ENCODE assay signal across 8 cellular contexts in genomic region chr7:150988230-150989226, GRCh38. TPM values are rescaled to one million over a fixed set of nuclear protein-coding genes. Genes with fewer than 3 reads are reported as not detected.
DNase-seq lines count a peak whose midpoint lies in the region; ATAC-seq and TF ChIP-seq lines count a peak whose summit lies in the region.

No MANE protein-coding gene starts in this region.

- H3K4me1 Mint-ChIP-seq in CD8-positive, alpha-beta T cell (ENCODE audit: low read depth) = peaks cover 18% of the 10 kb centered on the region
- peaks cover 45% of the 10 kb centered on the region for H3K4me1 Mint-ChIP-seq in activated naive CD4-positive, alpha-beta T cell treated with anti-CD3 and anti-CD28 coated beads, Interleukin-2, amount 10 ng/mL, durations not matched to agents 7 days and 5 days

- CTCF ChIA-PET in CD8-positive, alpha-beta T cell (lab: Charles Lee) = interaction anchor here (0.6 to 4.8 kb wide), 18 partner anchors 8 to 184 kb away, joined by 3 to 36 read pairs (median 4); partner anchors contain the start of gene TMUB1
- CTCF ChIA-PET in RWPE1 (lab: Yijun Ruan, JAX) = interaction anchor here (0.7 to 0.8 kb wide), 3 partner anchors 26 to 90 kb away, joined by 3 to 5 read pairs (median 4); no protein-coding TSS in a partner anchor
- CTCF ChIA-PET in activated naive CD4-positive, alpha-beta T cell treated with anti-CD3 and anti-CD28 coated beads, Interleukin-2, amount 10 ng/mL, durations not matched to agents 7 days and 5 days (lab: Charles Lee) = interaction anchor here (0.8 to 4.5 kb wide), 10 partner anchors 9 to 90 kb away, joined by 3 to 29 read pairs (median 4); no protein-coding TSS in a partner anchor

- no peaks in the 10 kb centered on the region for H3K36me3 Mint-ChIP-seq in CD8-positive, alpha-beta T cell
- peaks cover 14% of the 10 kb centered on the region for H3K36me3 Mint-ChIP-seq in activated naive CD4-positive, alpha-beta T cell treated with anti-CD3 and anti-CD28 coated beads, Interleukin-2, amount 10 ng/mL, durations not matched to agents 7 days and 5 days

- POLR2A ChIA-PET in CD8-positive, alpha-beta T cell (lab: Charles Lee) = no interaction called here
- POLR2A ChIA-PET in RWPE1 (lab: Yijun Ruan, JAX; ENCODE audit: low non-redundant PET) = no interaction called here

- no peak overlapping the region for H4K91ac ChIP-seq in trophoblast cell (ENCODE audit: low read depth, low read length)

- H2BK120ac ChIP-seq in trophoblast cell (ENCODE audit: insufficient read depth, low read length, poor library complexity) = no peak overlapping the region

- H3K4me3 ChIP-seq in CD8-positive, alpha-beta T cell (ENCODE audit: low read depth, low read length) = no peak overlapping the region
- peak overlapping the region; percentile 27 for H3K4me3 ChIP-seq in Jurkat, Clone E6-1 (ENCODE audit: low read length)
- no peak overlapping the region for H3K4me3 ChIP-seq in trophoblast cell (ENCODE audit: low read depth, low read length)

- no peak overlapping the region for H3K27ac Mint-ChIP-seq in CD8-positive, alpha-beta T cell
- H3K27ac Mint-ChIP-seq in activated naive CD4-positive, alpha-beta T cell treated with anti-CD3 and anti-CD28 coated beads, Interleukin-2, amount 10 ng/mL, durations not matched to agents 7 days and 5 days = no peak overlapping the region

- intact Hi-C loops in CD8-positive, alpha-beta T cell (cut with DNase I, micrococcal nuclease) = loop anchor here (1.0 to 5.0 kb wide), 7 partner anchors 25 to 701 kb away; no protein-coding TSS in a partner anchor
- intact Hi-C loops in head of caudate nucleus (cut with DNase I) = loop anchor here (2.0 kb wide), 1 partner anchor 26 kb away; no protein-coding TSS in a partner anchor

- no peak overlapping the region for H3K27ac ChIP-seq in CD8-positive, alpha-beta T cell (ENCODE audit: low read depth, low read length)
- no peak overlapping the region for H3K27ac ChIP-seq in RWPE1
- no peak overlapping the region for H3K27ac ChIP-seq in trophoblast cell (ENCODE audit: low read depth, low read length)

- no peak overlapping the region for H4K12ac ChIP-seq in trophoblast cell (ENCODE audit: low read depth, low read length)

- peak; percentile 79 for ATAC-seq in CD8-positive, alpha-beta T cell
- no peak for ATAC-seq in GM18858 (IDR thresholded peaks at IDR 0.05; ENCODE audit: unreplicated experiment)
- no peak for ATAC-seq in HG02970 (IDR thresholded peaks at IDR 0.05; ENCODE audit: low FRiP score, unreplicated experiment)

- H3K27me3 ChIP-seq in CD8-positive, alpha-beta T cell (ENCODE audit: insufficient read depth, low read length) = no peaks in the 10 kb centered on the region
- H3K27me3 ChIP-seq in trophoblast cell (ENCODE audit: insufficient read depth, low read length) = no peaks in the 10 kb centered on the region

- H3K18ac ChIP-seq in trophoblast cell (ENCODE audit: low read length) = no peak overlapping the region

- peak overlapping the region; percentile 48 for H3K4me2 ChIP-seq in trophoblast cell (ENCODE audit: low read length)

- no peak overlapping the region for H2BK5ac ChIP-seq in trophoblast cell (ENCODE audit: low read depth, low read length, poor library complexity)

- H3K36me3 ChIP-seq in CD8-positive, alpha-beta T cell (ENCODE audit: insufficient read depth, low read length) = no peaks in the 10 kb centered on the region
- H3K36me3 ChIP-seq in trophoblast cell (ENCODE audit: control insufficient read depth in 1 of 2, insufficient read depth in 2 of 2, low read length in 2 of 2) = no peaks in the 10 kb centered on the region

- DNase-seq in CD8-positive, alpha-beta T cell = peak; percentile 45 to 80 (median 63)
- DNase-seq in Jurkat, Clone E6-1 (ENCODE audit: low read depth, low spot score) = peak; percentile 58
- DNase-seq in RWPE1 (ENCODE audit: low spot score) (peak; percentile 37), head of caudate nucleus (peak; percentile 58 to 91 (median 80)), trophoblast cell (no peak)
- peak; percentile 81 for DNase-seq in activated naive CD4-positive, alpha-beta T cell treated with anti-CD3 and anti-CD28 coated beads, Interleukin-2, amount 10 ng/mL, durations not matched to agents 7 days and 5 days

- no peaks in the 10 kb centered on the region for H3K9me3 ChIP-seq in CD8-positive, alpha-beta T cell (ENCODE audit: low read length)
- peaks cover 16% of the 10 kb centered on the region for H3K9me3 ChIP-seq in trophoblast cell (ENCODE audit: insufficient read depth, low read depth, low read length)

- no peak overlapping the region for H2BK12ac ChIP-seq in trophoblast cell (ENCODE audit: low read length)

- H3K4ac ChIP-seq in trophoblast cell (ENCODE audit: low read depth, low read length) = no peak overlapping the region

- TF ChIP-seq CTCF in CD8-positive, alpha-beta T cell (IDR thresholded peaks at IDR 0.05) = peak; percentile 79
- peak; percentile 93 for TF ChIP-seq CTCF in RWPE1 (conservative IDR thresholded peaks at IDR 0.05; ENCODE audit: low read depth)

- H2AFZ ChIP-seq in trophoblast cell (ENCODE audit: insufficient read depth, low read length, poor library complexity) = no peak overlapping the region

- WGBS in trophoblast cell (ENCODE audit: extremely low coverage, insufficient coverage, insufficient read length) = no CpG with 5 or more reads among the region's 31 CpGs

- peaks cover 6% of the 10 kb centered on the region for H3K27me3 Mint-ChIP-seq in CD8-positive, alpha-beta T cell (ENCODE audit: low read depth)
- H3K27me3 Mint-ChIP-seq in activated naive CD4-positive, alpha-beta T cell treated with anti-CD3 and anti-CD28 coated beads, Interleukin-2, amount 10 ng/mL, durations not matched to agents 7 days and 5 days = peaks cover 66% of the 10 kb centered on the region

- no peak overlapping the region for H4K8ac ChIP-seq in trophoblast cell (ENCODE audit: low read depth, low read length)

- no peak overlapping the region for H3K23ac ChIP-seq in trophoblast cell (ENCODE audit: low read length)

- peak overlapping the region; percentile 37 for H3K4me3 Mint-ChIP-seq in CD8-positive, alpha-beta T cell
- peak overlapping the region; percentile 54 for H3K4me3 Mint-ChIP-seq in activated naive CD4-positive, alpha-beta T cell treated with anti-CD3 and anti-CD28 coated beads, Interleukin-2, amount 10 ng/mL, durations not matched to agents 7 days and 5 days

- H3K4me1 ChIP-seq in CD8-positive, alpha-beta T cell (ENCODE audit: insufficient read depth, low read length) = peaks cover 22% of the 10 kb centered on the region
- H3K4me1 ChIP-seq in trophoblast cell (ENCODE audit: control insufficient read depth in 1 of 2, insufficient read depth in 2 of 2, low read length in 2 of 2) = no peaks in the 10 kb centered on the region

- H3K9me3 Mint-ChIP-seq in CD8-positive, alpha-beta T cell = peaks cover 17% of the 10 kb centered on the region
- peaks cover 26% of the 10 kb centered on the region for H3K9me3 Mint-ChIP-seq in activated naive CD4-positive, alpha-beta T cell treated with anti-CD3 and anti-CD28 coated beads, Interleukin-2, amount 10 ng/mL, durations not matched to agents 7 days and 5 days

- no peaks in the 10 kb centered on the region for H3K79me1 ChIP-seq in trophoblast cell (ENCODE audit: low read length)

- no peak overlapping the region for H3K9ac ChIP-seq in trophoblast cell (ENCODE audit: low read length)

- H3K14ac ChIP-seq in trophoblast cell (ENCODE audit: low read length) = no peak overlapping the region

- H2AK5ac ChIP-seq in trophoblast cell (ENCODE audit: low read length) = no peak overlapping the region

- no peaks in the 10 kb centered on the region for H3K79me2 ChIP-seq in trophoblast cell (ENCODE audit: control insufficient read depth, insufficient read depth, low read length, poor library complexity)

RNA-seq across cellular contexts. Expression of gene NOS3, which starts 2.3 kb away (rescaled TPM):
- total RNA-seq in CD8-positive, alpha-beta T cell = 1 to 10 TPM; 1.1 to 1.4 TPM
- 8.5 TPM for polyA plus RNA-seq in Jurkat, Clone E6-1 (2012; ENCODE audit: insufficient read depth, insufficient read length)
- polyA plus RNA-seq in trophoblast cell (2013) = 3.1 and 3.4 TPM in 2 replicates

RNA-seq across cellular contexts. Expression of gene KCNH2, which starts 10.4 kb away (rescaled TPM):
- total RNA-seq in CD8-positive, alpha-beta T cell = under 1 TPM; 0.90 to 0.97 TPM
- 43.6 TPM for polyA plus RNA-seq in Jurkat, Clone E6-1 (2012; ENCODE audit: insufficient read depth, insufficient read length)
- 1.4 and 1.5 TPM in 2 replicates for polyA plus RNA-seq in trophoblast cell (2013)

RNA-seq across cellular contexts. Expression of gene ATG9B, which starts 35.8 kb away (rescaled TPM):
- total RNA-seq in CD8-positive, alpha-beta T cell = 10 to 100 TPM in 1 of 2 experiments, 1 to 10 TPM in 1; 9.2 to 12.7 TPM
- 14.9 TPM for polyA plus RNA-seq in Jurkat, Clone E6-1 (2012; ENCODE audit: insufficient read depth, insufficient read length)
- 27.9 and 32.3 TPM in 2 replicates for polyA plus RNA-seq in trophoblast cell (2013)

RNA-seq across cellular contexts. Expression of gene ABCB8, which starts 39.7 kb away (rescaled TPM):
- total RNA-seq in CD8-positive, alpha-beta T cell = 10 to 100 TPM; 43.6 to 49.3 TPM
- polyA plus RNA-seq in Jurkat, Clone E6-1 (2012; ENCODE audit: insufficient read depth, insufficient read length) = 47.9 TPM
- 21.2 and 23.5 TPM in 2 replicates for polyA plus RNA-seq in trophoblast cell (2013)

RNA-seq across cellular contexts. Expression of gene ASIC3, which starts 59.8 kb away (rescaled TPM):
- total RNA-seq in CD8-positive, alpha-beta T cell = 1 to 10 TPM; 6.7 to 8.6 TPM
- 7.9 TPM for polyA plus RNA-seq in Jurkat, Clone E6-1 (2012; ENCODE audit: insufficient read depth, insufficient read length)
- 7.7 and 7.9 TPM in 2 replicates for polyA plus RNA-seq in trophoblast cell (2013)

Comparison
In these comparisons a context has a peak if more than half of its experiments do, and no peak if none do; other contexts are left out.
1. DNase-seq: peak in CD8-positive, alpha-beta T cell (7 of 7), Jurkat, Clone E6-1 (single experiment), RWPE1 (single experiment), activated naive CD4-positive, alpha-beta T cell treated with anti-CD3 and anti-CD28 coated beads, Interleukin-2, amount 10 ng/mL, durations not matched to agents 7 days and 5 days (single experiment) and head of caudate nucleus (42 of 42); none in trophoblast cell (0 of 2).